Comparison of ENCODE assay signal across 1 cellular context in genomic region chr1:27568247-27569087, GRCh38.
A peak's percentile ranks its signal among the peaks of the same experiment; 100 is the strongest.
TF ChIP-seq lines count a peak whose summit lies in the region.

No MANE protein-coding gene starts in this region.

TF ChIP-seq in H1, 55 proteins besides CTCF, POLR2A, EP300 and RAD21 (continued from another document):
- TF ChIP-seq CHD7 (IDR thresholded peaks at IDR 0.05; ENCODE audit: insufficient replicate concordance, low read length): no peak
- TF ChIP-seq TCF12 (IDR thresholded peaks at IDR 0.05; ENCODE audit: low read depth, low read length): 0 out of 2 replicates have a peak, but pooled peaks have one; percentile 38
- 0 out of 2 replicates have a peak, but pooled peaks have one; percentile 13 for TF ChIP-seq USF2 (IDR thresholded peaks at IDR 0.05; ENCODE audit: low read length)
- no peak for TF ChIP-seq POLR2AphosphoS5 (IDR thresholded peaks at IDR 0.05; ENCODE audit: low read depth, low read length)
- no peak for TF ChIP-seq RBBP5 (IDR thresholded peaks at IDR 0.05; ENCODE audit: borderline replicate concordance, low read depth, low read length)
- peak; percentile 91 to 99; a peak in 3 of 4 replicates for TF ChIP-seq HDAC2 (IDR thresholded peaks at IDR 0.05; ENCODE audit: borderline replicate concordance in 1 of 2, low read depth in 2 of 2, low read length in 2 of 2)
- no peak for TF ChIP-seq MAFK (IDR thresholded peaks at IDR 0.05; ENCODE audit: low read depth, low read length)
- TF ChIP-seq ASH2L (IDR thresholded peaks at IDR 0.05; ENCODE audit: low read length): no peak
- TF ChIP-seq SP1 (IDR thresholded peaks at IDR 0.05; ENCODE audit: low read depth, low read length): peak; percentile 48; the same call in 1 of the 2 replicates
- no peak for TF ChIP-seq CEBPB (IDR thresholded peaks at IDR 0.05; ENCODE audit: low read depth, low read length)
- TF ChIP-seq CREB1 (IDR thresholded peaks at IDR 0.05): peak; percentile 38; the same call in 1 of the 2 replicates
- peak; percentile 9; the same call in 1 of the 2 replicates for TF ChIP-seq MAX (IDR thresholded peaks at IDR 0.05)
- TF ChIP-seq GABPA (IDR thresholded peaks at IDR 0.05; ENCODE audit: borderline replicate concordance, insufficient read depth, low read length): 0 out of 2 replicates have a peak, but pooled peaks have one; percentile 14
- no peak for TF ChIP-seq SRF (IDR thresholded peaks at IDR 0.05; ENCODE audit: low read depth, low read length)
- TF ChIP-seq ATF2 (IDR thresholded peaks at IDR 0.05; ENCODE audit: low read length): no peak
